ENCODE assay signal across 9 cellular contexts in genomic region chr9:126411225-126411947, GRCh38.
DNase-seq lines count a peak whose midpoint lies in the region; ATAC-seq and TF ChIP-seq lines count a peak whose summit lies in the region.
"Had no signal": no experiment of that assay in that cellular context is flagged by ENCODE, and none has a peak within 500 bp of the region (broad histone marks: within the 10 kb centered on the region; RNA-seq: fewer than 3 reads in every experiment).

No MANE protein-coding gene starts in this region.

- H3F3A ChIP-seq in MM.1S (ENCODE audit: insufficient read depth, low read length) (peaks cover 13% of the 10 kb centered on the region), GM23338 (replicated peaks; ENCODE audit: low read depth) (no peaks in the 10 kb centered on the region)

- peaks cover 31% of the 10 kb centered on the region for H3K4me1 Mint-ChIP-seq in GM23338

- no peak overlapping the region for H3K9ac ChIP-seq in MM.1S (ENCODE audit: low read length)

- no peaks in the 10 kb centered on the region for H3K9me2 ChIP-seq in MM.1S (replicated peaks; ENCODE audit: insufficient read depth, low read length)
- no peaks in the 10 kb centered on the region for H3K9me2 ChIP-seq in GM23338 (ENCODE audit: insufficient read depth)

- H3K27ac Mint-ChIP-seq in GM23338: no peak overlapping the region

- H3K36me3 ChIP-seq in MM.1S (replicated peaks; ENCODE audit: insufficient read depth, low read length) (no peaks in the 10 kb centered on the region), GM23338 (ENCODE audit: insufficient read depth) (no peaks in the 10 kb centered on the region), gastroesophageal sphincter (peaks cover 0 to 39% of the 10 kb centered on the region in 2 donors)

- H3K27me3 Mint-ChIP-seq in GM23338 (ENCODE audit: insufficient read depth, low read depth, poor library complexity): peaks cover 16% of the 10 kb centered on the region

- H3K9me3 Mint-ChIP-seq in GM23338: no peaks in the 10 kb centered on the region

- H3K4me3 ChIP-seq in MM.1S (ENCODE audit: low read length): peak overlapping the region; percentile 50
- H3K4me3 ChIP-seq in epithelial cell of esophagus (ENCODE audit: low read length): no peak overlapping the region
- no peak overlapping the region for H3K4me3 ChIP-seq in GM23338
- no peak overlapping the region for H3K4me3 ChIP-seq in gastroesophageal sphincter

- no peak for TF ChIP-seq POLR2A in gastroesophageal sphincter (IDR thresholded peaks at IDR 0.05)

- no peak for TF ChIP-seq EP300 in gastroesophageal sphincter (IDR thresholded peaks at IDR 0.05)

- peaks cover 8% of the 10 kb centered on the region for H3K4me1 ChIP-seq in MM.1S (ENCODE audit: low read length)
- peaks cover 26% of the 10 kb centered on the region for H3K4me1 ChIP-seq in GM23338 (ENCODE audit: insufficient read depth)
- H3K4me1 ChIP-seq in gastroesophageal sphincter: peaks cover 0 to 33% (median 0%) of the 10 kb centered on the region in 3 donors

- peak; percentile 65 for ATAC-seq in GM21367 (IDR thresholded peaks at IDR 0.05; ENCODE audit: unreplicated experiment)
- no peak for ATAC-seq in GM21717 (IDR thresholded peaks at IDR 0.05; ENCODE audit: unreplicated experiment)
- no peak for ATAC-seq in GM23338
- no peak for ATAC-seq in gastroesophageal sphincter

- H4K20me1 ChIP-seq in MM.1S (ENCODE audit: insufficient read depth, low read length): no peaks in the 10 kb centered on the region
- no peaks in the 10 kb centered on the region for H4K20me1 ChIP-seq in GM23338 (replicated peaks; ENCODE audit: insufficient read depth)

- H3K27ac ChIP-seq in MM.1S (ENCODE audit: low read length): peak overlapping the region; percentile 51; the same call in 1 of the 2 replicates
- no peak overlapping the region for H3K27ac ChIP-seq in GM23338 (ENCODE audit: low read depth)
- H3K27ac ChIP-seq in gastroesophageal sphincter: no peak overlapping the region

- H3K79me2 ChIP-seq in MM.1S (ENCODE audit: low read length) (no peaks in the 10 kb centered on the region), GM23338 (replicated peaks; ENCODE audit: insufficient read depth) (no peaks in the 10 kb centered on the region)

- H2AFZ ChIP-seq in MM.1S (ENCODE audit: low read length) (no peak overlapping the region), GM23338 (no peak overlapping the region)

- H3K4me2 ChIP-seq in MM.1S (ENCODE audit: low read depth, low read length): peak overlapping the region; percentile 77
- H3K4me2 ChIP-seq in GM23338: no peak overlapping the region

- no peaks in the 10 kb centered on the region for H3K36me3 Mint-ChIP-seq in GM23338 (ENCODE audit: low read depth)

- WGBS in gastroesophageal sphincter (ENCODE audit: low coverage in 1 of 2), 2 donors: 83 to 90% methylated on average over 11 to 12 of the region's 12 CpGs

- peaks cover 5% of the 10 kb centered on the region for H3K27me3 ChIP-seq in MM.1S (replicated peaks; ENCODE audit: insufficient read depth, low read length)
- no peaks in the 10 kb centered on the region for H3K27me3 ChIP-seq in GM23338 (ENCODE audit: insufficient read depth)
- no peaks in the 10 kb centered on the region for H3K27me3 ChIP-seq in gastroesophageal sphincter

- TF ChIP-seq CTCF in GM10266 (IDR thresholded peaks at IDR 0.05; ENCODE audit: control insufficient read depth, insufficient read depth, low read depth, missing control alignments): no peak
- no peak for TF ChIP-seq CTCF in MM.1S (IDR thresholded peaks at IDR 0.05; ENCODE audit: low read length)
- TF ChIP-seq CTCF in epithelial cell of esophagus (IDR thresholded peaks at IDR 0.05; ENCODE audit: insufficient read depth, low read depth, low read length, missing control alignments): no peak
- TF ChIP-seq CTCF in GM23338 (conservative IDR thresholded peaks at IDR 0.05; ENCODE audit: low read depth in 2 of 2): no peak
- TF ChIP-seq CTCF in gastroesophageal sphincter (IDR thresholded peaks at IDR 0.05): no peak

- peak; percentile 73 for DNase-seq in GM10266 (ENCODE audit: extremely low spot score)
- DNase-seq in MM.1S: peak; percentile 85
- DNase-seq in epithelial cell of esophagus (ENCODE audit: low read depth): peak; percentile 70
- DNase-seq in GM23338 (ENCODE audit: low spot score): no peak
- no peak for DNase-seq in 8988T
- DNase-seq: IMR-90 had no signal

- H3K4me3 Mint-ChIP-seq in GM23338: no peak overlapping the region

- H3K9me3 ChIP-seq in MM.1S (replicated peaks; ENCODE audit: insufficient read depth, low read length) (no peaks in the 10 kb centered on the region), gastroesophageal sphincter (no peaks in the 10 kb centered on the region)

TF ChIP-seq in GM23338, 12 proteins besides CTCF, POLR2A, EP300 and RAD21 (continues in another document):
- no peak for TF ChIP-seq CREB1 (CRISPR knock-in tag; IDR thresholded peaks at IDR 0.05; ENCODE audit: low read depth)
- TF ChIP-seq STAT1 (IDR thresholded peaks at IDR 0.05; ENCODE audit: unreplicated experiment): no peak
- TF ChIP-seq REST (IDR thresholded peaks at IDR 0.05; ENCODE audit: unreplicated experiment): no peak

Comparison
In these comparisons a context has a peak if more than half of its experiments do, and no peak if none do; other contexts are left out.
1. DNase-seq: peak in GM10266 (single experiment), MM.1S (single experiment) and epithelial cell of esophagus (single experiment); none in GM23338 (single experiment) and 8988T (single experiment).